ENCODE assay signal across 8 cellular contexts in genomic region chr19:50478901-50479715, GRCh38. TPM values are rescaled to one million over a fixed set of nuclear protein-coding genes. Genes with fewer than 3 reads are reported as not detected.
DNase-seq lines count a peak whose midpoint lies in the region; ATAC-seq and TF ChIP-seq lines count a peak whose summit lies in the region.

No MANE protein-coding gene starts in this region.

- DNase-seq in GM23248 (peak; percentile 57), UCSD-AML1 (lab: John Stamatoyannopoulos, UW; ENCODE audit: unreplicated experiment) (peak; percentile 44), esophagus squamous epithelium (lab: John Stamatoyannopoulos, UW) (no peak), NCI-H146 (lab: John Stamatoyannopoulos, UW) (no peak), NCI-H2107 (lab: John Stamatoyannopoulos, UW) (no peak)

- no peak overlapping the region for H3K4me3 ChIP-seq in BLaER1 treated with 17β-estradiol and CSF1 and Interleukin-3, amounts not matched to agents 10 nM and 100 nM
- no peak overlapping the region for H3K4me3 ChIP-seq in GM23248
- no peak overlapping the region for H3K4me3 ChIP-seq in liver (ENCODE audit: low read depth in 1 of 3, low read length in 3 of 3)
- H3K4me3 ChIP-seq in esophagus squamous epithelium, result no peak overlapping the region

- intact Hi-C loops in esophagus squamous epithelium (cut with DNase I), result no loop called here

- no peaks in the 10 kb centered on the region for H3K36me3 ChIP-seq in BLaER1 treated with 17β-estradiol and CSF1 and Interleukin-3, amounts not matched to agents 10 nM and 100 nM
- H3K36me3 ChIP-seq in GM23248 (ENCODE audit: low read depth) (no peaks in the 10 kb centered on the region), liver (ENCODE audit: control insufficient read depth in 4 of 4, insufficient read depth in 3 of 4, low read depth in 1 of 4, low read length in 3 of 4) (peaks cover 7 to 38% (median 11%) of the 10 kb centered on the region in 4 donors), esophagus squamous epithelium (peaks cover 0 to 63% (median 13%) of the 10 kb centered on the region in 3 donors)

- H3K4me2 ChIP-seq in BLaER1 treated with 17β-estradiol and CSF1 and Interleukin-3, amounts not matched to agents 10 nM and 100 nM, result peak overlapping the region in 8 of 11 experiments; percentile 1 to 35 (median 28); a peak in 6 of 22 replicates
- H3K4me2 ChIP-seq in GM23248 (ENCODE audit: unreplicated experiment), result no peak overlapping the region

- H3K79me2 ChIP-seq in GM23248 (ENCODE audit: insufficient read depth), result no peaks in the 10 kb centered on the region

- TF ChIP-seq CTCF in liver (IDR thresholded peaks at IDR 0.05; ENCODE audit: low read depth, low read length, missing input control) (peak; percentile 5), esophagus squamous epithelium (IDR thresholded peaks at IDR 0.05) (peak in 2 of 6 experiments; percentile 14 to 40)

- WGBS in GM23248 (ENCODE audit: low coverage in 1 of 2, low lambda C conversion rate in 2 of 2, missing lambda C conversion rate in 2 of 2), 2 experiments, result 67 to 76% methylated on average over 18 to 19 of the region's 19 CpGs
- WGBS in liver, result 95% methylated on average over 19 of the region's 19 CpGs
- 70 to 75% methylated on average over 5 to 14 of the region's 19 CpGs for WGBS in esophagus squamous epithelium, 2 donors

- H3K9ac ChIP-seq in BLaER1 treated with 17β-estradiol and CSF1 and Interleukin-3, amounts not matched to agents 10 nM and 100 nM, result peak overlapping the region in 3 of 11 experiments; percentile 23 to 37 (median 35); a peak in 2 of 22 replicates
- H3K9ac ChIP-seq in GM23248 (no peak overlapping the region), liver (ENCODE audit: low read depth in 1 of 2, low read length in 2 of 2) (no peak overlapping the region)

- peaks cover 25 to 41% (median 36%) of the 10 kb centered on the region in 11 experiments for H3K27me3 ChIP-seq in BLaER1 treated with 17β-estradiol and CSF1 and Interleukin-3, amounts not matched to agents 10 nM and 100 nM
- H3K27me3 ChIP-seq in GM23248 (replicated peaks; ENCODE audit: insufficient read depth) (no peaks in the 10 kb centered on the region), liver (ENCODE audit: control insufficient read depth in 4 of 4, insufficient read depth in 4 of 4, low read length in 3 of 4) (no peaks in the 10 kb centered on the region), esophagus squamous epithelium (no peaks in the 10 kb centered on the region)

- in situ Hi-C loops in GM23248 (cut with MboI), result no loop called here

- no peaks in the 10 kb centered on the region for H3K9me2 ChIP-seq in GM23248 (ENCODE audit: insufficient read depth)

- no peak overlapping the region for H2AFZ ChIP-seq in GM23248

- H4K20me1 ChIP-seq in BLaER1 treated with 17β-estradiol and CSF1 and Interleukin-3, amounts not matched to agents 10 nM and 100 nM, result no peaks in the 10 kb centered on the region; a peak in 2 of 22 replicates
- H4K20me1 ChIP-seq in GM23248 (ENCODE audit: insufficient read depth), result no peaks in the 10 kb centered on the region

- TF ChIP-seq POLR2A in esophagus squamous epithelium (IDR thresholded peaks at IDR 0.05), result no peak

- ATAC-seq in HG02852 (IDR thresholded peaks at IDR 0.05; ENCODE audit: unreplicated experiment), result no peak

- H3K9me3 ChIP-seq in BLaER1 treated with 17β-estradiol and CSF1 and Interleukin-3, amounts not matched to agents 10 nM and 100 nM (replicated peaks in 1 of 11), result no peaks in the 10 kb centered on the region
- H3K9me3 ChIP-seq in GM23248 (ENCODE audit: low read depth), result no peaks in the 10 kb centered on the region
- H3K9me3 ChIP-seq in liver (ENCODE audit: control insufficient read depth in 4 of 4, low read length in 3 of 4), result no peaks in the 10 kb centered on the region
- no peaks in the 10 kb centered on the region for H3K9me3 ChIP-seq in esophagus squamous epithelium

- H3F3A ChIP-seq in GM23248 (ENCODE audit: insufficient read depth), result no peaks in the 10 kb centered on the region

- H3K27ac ChIP-seq in BLaER1 treated with 17β-estradiol and CSF1 and Interleukin-3, amounts not matched to agents 10 nM and 100 nM, result peak overlapping the region in 1 of 11 experiments; percentile 42; a peak in 1 of 22 replicates
- H3K27ac ChIP-seq in GM23248, result no peak overlapping the region
- H3K27ac ChIP-seq in liver (ENCODE audit: low read depth in 1 of 2, low read length in 2 of 2), result no peak overlapping the region
- no peak overlapping the region for H3K27ac ChIP-seq in esophagus squamous epithelium

- TF ChIP-seq RAD21 in liver (IDR thresholded peaks at IDR 0.05), result no peak

- peaks cover 0 to 33% (median 21%) of the 10 kb centered on the region in 10 experiments; a peak in 15 of 20 replicates for H3K4me1 ChIP-seq in BLaER1 treated with 17β-estradiol and CSF1 and Interleukin-3, amounts not matched to agents 10 nM and 100 nM
- no peaks in the 10 kb centered on the region for H3K4me1 ChIP-seq in GM23248 (ENCODE audit: insufficient read depth)
- H3K4me1 ChIP-seq in liver (ENCODE audit: control insufficient read depth in 4 of 4, insufficient read depth in 4 of 4, low read length in 3 of 4), result peaks cover 5 to 19% (median 15%) of the 10 kb centered on the region in 4 donors
- H3K4me1 ChIP-seq in esophagus squamous epithelium, result peaks cover 9 to 29% (median 10%) of the 10 kb centered on the region in 3 donors

TF ChIP-seq in liver, 16 proteins besides CTCF, POLR2A, EP300 and RAD21:
- no peak for TF ChIP-seq RXRA (IDR thresholded peaks at IDR 0.05)

RNA-seq across cellular contexts. Expression of gene GARIN5A, which starts 2.5 kb away (rescaled TPM):
- total RNA-seq in GM23248 (2014; rRNA removed; shearing (Covaris generic)), result not detected in 2 replicates
- polyA plus RNA-seq in GM23248 (2016; fragmentation: Nextera tagmentation; extraction: Ambion mirVana) (0.20 and 0.27 TPM in 2 replicates), liver (1 to 10 TPM; 1.5 to 1.7 TPM)
- total RNA-seq in liver (under 1 TPM; 0.42 to 0.70 TPM), esophagus squamous epithelium (1 to 10 TPM in 3 of 4 donors, under 1 TPM in 1; 0.53 to 2.0 (median 1.5) TPM)

RNA-seq across cellular contexts. Expression of gene EMC10, which starts 2.8 kb away (rescaled TPM):
- total RNA-seq in GM23248 (2014; rRNA removed; shearing (Covaris generic)), result 92.7 and 96.6 TPM in 2 replicates
- polyA plus RNA-seq in GM23248 (2016; fragmentation: Nextera tagmentation; extraction: Ambion mirVana) (7.2 and 7.7 TPM in 2 replicates), liver (100 to 1,000 TPM in 1 of 2 donors, 10 to 100 TPM in 1; 17.1 to 132 TPM)
- total RNA-seq in liver (10 to 100 TPM; 33.5 to 47.5 TPM), esophagus squamous epithelium (10 to 100 TPM; 50.2 to 76.1 (median 59.7) TPM)

RNA-seq across cellular contexts. Expression of gene JOSD2, which starts 31.9 kb away (rescaled TPM):
- total RNA-seq in GM23248 (2014; rRNA removed; shearing (Covaris generic)), result 50.7 and 55.2 TPM in 2 replicates
- polyA plus RNA-seq in GM23248 (2016; fragmentation: Nextera tagmentation; extraction: Ambion mirVana) (98.5 and 108 TPM in 2 replicates), liver (10 to 100 TPM; 30.2 to 32.9 TPM)
- total RNA-seq in liver (1 to 10 TPM; 6.6 to 9.8 TPM), esophagus squamous epithelium (10 to 100 TPM; 26.3 to 45.1 (median 34.9) TPM)

RNA-seq across cellular contexts. Expression of gene ASPDH, which starts 34.6 kb away (rescaled TPM):
- not detected in 2 replicates for total RNA-seq in GM23248 (2014; rRNA removed; shearing (Covaris generic))
- polyA plus RNA-seq in GM23248 (2016; fragmentation: Nextera tagmentation; extraction: Ambion mirVana) (not detected in 2 replicates), liver (10 to 100 TPM; 62.6 to 82.0 TPM)
- total RNA-seq in liver (10 to 100 TPM in 1 of 2 donors, 1 to 10 TPM in 1; 7.3 to 11.6 TPM), esophagus squamous epithelium (not detected)

RNA-seq across cellular contexts. Expression of gene MYBPC2, which starts 46.4 kb away (rescaled TPM):
- not detected in 2 replicates for total RNA-seq in GM23248 (2014; rRNA removed; shearing (Covaris generic))
- polyA plus RNA-seq in GM23248 (2016; fragmentation: Nextera tagmentation; extraction: Ambion mirVana) (not detected in 2 replicates), liver (not detected)
- total RNA-seq in liver (under 1 TPM in 1 of 2 donors, not detected in 1; under 0.01 TPM), esophagus squamous epithelium (under 1 TPM in 1 of 4 donors, not detected in 3; 0.19 TPM)

Comparison
In these comparisons a context has a peak if more than half of its experiments do, and no peak if none do; other contexts are left out.
1. DNase-seq: peak in GM23248 (single experiment) and UCSD-AML1 (single experiment); none in esophagus squamous epithelium (single experiment), NCI-H146 (single experiment) and NCI-H2107 (single experiment).